In the genomic region with DNA sequence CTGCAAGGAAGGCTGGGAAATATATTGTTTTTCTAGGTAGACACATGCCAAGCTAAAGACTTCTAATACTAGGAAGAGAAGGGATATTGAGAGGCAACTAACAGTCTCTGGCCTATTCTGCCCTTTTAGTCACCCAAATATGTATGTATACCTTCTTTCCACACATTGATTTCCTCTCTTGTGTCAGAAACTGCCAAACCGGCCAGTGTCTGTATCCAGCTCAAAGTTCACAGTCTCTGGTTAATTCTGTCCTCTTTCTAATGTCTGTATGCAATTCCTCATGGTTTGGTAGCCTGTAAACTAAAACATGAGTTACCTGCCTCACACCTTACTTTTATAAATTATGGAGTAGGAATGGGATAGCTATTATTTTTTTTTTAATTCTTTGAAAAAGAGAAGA, we compare ENCODE assay signal across 7 cellular contexts.
"Had no signal": no experiment of that assay in that cellular context is flagged by ENCODE, and none has a peak within 500 bp of the region (broad histone marks: within the 10 kb centered on the region; RNA-seq: fewer than 3 reads in every experiment).

No MANE protein-coding gene starts in this region.

- ATAC-seq: GM23338 had no signal

- H2AFZ ChIP-seq: GM23338 had no signal

- H3K4me3 Mint-ChIP-seq: GM23338, H9, IgD-negative memory B cell had no signal

- H3K4me2 ChIP-seq: GM23338 had no signal

- H3K4me3 ChIP-seq: GM23338 had no signal

- DNase-seq: H9, HCEC 1CT had no signal

- H3K4me1 Mint-ChIP-seq: GM23338, H9, IgD-negative memory B cell had no signal

- H3K36me3 Mint-ChIP-seq: IgD-negative memory B cell had no signal

- FAIRE-seq: H1, H54, HTR-8/SVneo had no signal

- H3K9me3 Mint-ChIP-seq: GM23338, H9, IgD-negative memory B cell had no signal

- H3K27ac Mint-ChIP-seq: GM23338, H9, IgD-negative memory B cell had no signal
